In genomic region chrX:137926090-137926489, GRCh38 we compare ENCODE assay signal across 11 cellular contexts.
DNase-seq lines count a peak whose midpoint lies in the region; ATAC-seq and TF ChIP-seq lines count a peak whose summit lies in the region.
"Had no signal": no experiment of that assay in that cellular context is flagged by ENCODE, and none has a peak within 500 bp of the region (broad histone marks: within the 10 kb centered on the region; RNA-seq: fewer than 3 reads in every experiment).

No MANE protein-coding gene starts in this region.

- in situ Hi-C loops in ACHN (cut with HindIII; ENCODE audit: low pct_ligation_motif_present, low pct_unique_long_range_greater_than_20kb, low sequenced_read_pairs) = no loop called here

- H3K36me3 Mint-ChIP-seq in H9 (ENCODE audit: insufficient read depth in 1 of 3, low read depth in 3 of 3) = no peaks in the 10 kb centered on the region

- no peak overlapping the region for H3K4me2 ChIP-seq in H9 (ENCODE audit: insufficient read depth, insufficient read length, low read length)
- H3K4me2 ChIP-seq: BLaER1 treated with 17β-estradiol and CSF1 and Interleukin-3, amounts not matched to agents 10 nM and 100 nM had no signal

- H3K27me3 Mint-ChIP-seq in H9 (ENCODE audit: low read depth) = no peaks in the 10 kb centered on the region
- H3K27me3 Mint-ChIP-seq: dendritic cell treated with granulocyte-macrophage colony-stimulating factor and Interleukin-4, amounts not matched to agents 40 ng/mL and 50 ng/mL, for 4 days had no signal

- H4K5ac ChIP-seq in H9 (ENCODE audit: insufficient read length, low read depth, low read length) = no peak overlapping the region

- H3K9ac ChIP-seq in H9 (ENCODE audit: extremely low read depth, insufficient read length, low read length) = no peak overlapping the region
- no peak overlapping the region for H3K9ac ChIP-seq in NT2/D1 (ENCODE audit: insufficient read length, low read depth)
- H3K9ac ChIP-seq: BLaER1 treated with 17β-estradiol and CSF1 and Interleukin-3, amounts not matched to agents 10 nM and 100 nM had no signal

- no peak for TF ChIP-seq POLR2A in erythroblast (IDR thresholded peaks at IDR 0.05; ENCODE audit: low read length)
- no peak for TF ChIP-seq POLR2A in uterus (IDR thresholded peaks at IDR 0.05)

- H2BK12ac ChIP-seq in H9 (ENCODE audit: insufficient read length, low read depth, low read length) = no peak overlapping the region

- no peak overlapping the region for H3K56ac ChIP-seq in H9 (ENCODE audit: insufficient read length, low read depth, low read length)

- H3K4me1 ChIP-seq in H9 (ENCODE audit: insufficient read depth, low read length) = peaks cover 6% of the 10 kb centered on the region; the same call in 1 of the 2 replicates
- H3K4me1 ChIP-seq in NT2/D1 (ENCODE audit: insufficient read depth, insufficient read length) = no peaks in the 10 kb centered on the region
- H3K4me1 ChIP-seq in uterus = no peaks in the 10 kb centered on the region
- H3K4me1 ChIP-seq: BLaER1 treated with 17β-estradiol and CSF1 and Interleukin-3, amounts not matched to agents 10 nM and 100 nM had no signal

- H3K18ac ChIP-seq in H9 (ENCODE audit: insufficient read length, low read depth, low read length) = no peak overlapping the region

- peaks cover 19 to 20% of the 10 kb centered on the region in 2 experiments for H3K4me1 Mint-ChIP-seq in H9

- no peaks in the 10 kb centered on the region for H3K79me1 ChIP-seq in H9 (ENCODE audit: insufficient read depth, low read depth, low read length, poor library complexity, severe bottlenecking)

- no peak overlapping the region for H3K4me3 Mint-ChIP-seq in H9
- H3K4me3 Mint-ChIP-seq: activated T-cell treated with anti-CD3 and anti-CD28 coated beads, Interleukin-2, amount 50 U/mL, for 4 hours; dendritic cell treated with granulocyte-macrophage colony-stimulating factor and Interleukin-4, amounts not matched to agents 40 ng/mL and 50 ng/mL, for 4 days had no signal

- H3K27ac ChIP-seq in H9 (ENCODE audit: insufficient read length, low read depth, low read length) (no peak overlapping the region), uterus (no peak overlapping the region)
- H3K27ac ChIP-seq: BLaER1 treated with 17β-estradiol and CSF1 and Interleukin-3, amounts not matched to agents 10 nM and 100 nM had no signal

- H4K20me1 ChIP-seq in H9 (ENCODE audit: control insufficient read depth, insufficient read depth, insufficient read length) = no peaks in the 10 kb centered on the region
- H4K20me1 ChIP-seq: BLaER1 treated with 17β-estradiol and CSF1 and Interleukin-3, amounts not matched to agents 10 nM and 100 nM had no signal

- H3K9me3 ChIP-seq in H9 (ENCODE audit: control insufficient read depth, low read depth, low read length) (no peaks in the 10 kb centered on the region), NT2/D1 (ENCODE audit: insufficient read depth, low read length) (no peaks in the 10 kb centered on the region), uterus (no peaks in the 10 kb centered on the region)
- H3K9me3 ChIP-seq: BLaER1 treated with 17β-estradiol and CSF1 and Interleukin-3, amounts not matched to agents 10 nM and 100 nM had no signal

- H3K4ac ChIP-seq in H9 (ENCODE audit: low read depth, low read length) = no peak overlapping the region

- intact Hi-C loops in uterus (cut with DNase I; ENCODE audit: low total_unique reads) = no loop called here

- H3K23ac ChIP-seq in H9 (ENCODE audit: insufficient read length, low read depth, low read length) = no peak overlapping the region

- H3K79me2 ChIP-seq in H9 (ENCODE audit: insufficient read depth, low read length) = no peaks in the 10 kb centered on the region

- H2BK120ac ChIP-seq in H9 (ENCODE audit: low read depth, low read length, poor library complexity, severe bottlenecking) = no peak overlapping the region

- H3T11ph ChIP-seq in H9 (ENCODE audit: low read length) = no peak overlapping the region

- no peak overlapping the region for H2BK15ac ChIP-seq in H9 (ENCODE audit: low read depth, low read length)

- peaks cover 0 to 17% of the 10 kb centered on the region in 2 experiments; a peak in 3 of 5 replicates for H3K9me3 Mint-ChIP-seq in H9
- H3K9me3 Mint-ChIP-seq: activated T-cell treated with anti-CD3 and anti-CD28 coated beads, Interleukin-2, amount 50 U/mL, for 4 hours; dendritic cell treated with granulocyte-macrophage colony-stimulating factor and Interleukin-4, amounts not matched to agents 40 ng/mL and 50 ng/mL, for 4 days had no signal

- H3K36me3 ChIP-seq in NT2/D1 (ENCODE audit: insufficient read depth, insufficient read length, low read length) (no peaks in the 10 kb centered on the region), uterus (no peaks in the 10 kb centered on the region)
- H3K36me3 ChIP-seq: BLaER1 treated with 17β-estradiol and CSF1 and Interleukin-3, amounts not matched to agents 10 nM and 100 nM had no signal

- H3K14ac ChIP-seq in H9 (ENCODE audit: insufficient read depth, low read length) = no peak overlapping the region

- H3K27me3 ChIP-seq in H9 (ENCODE audit: insufficient read depth, low read length) (no peaks in the 10 kb centered on the region), NT2/D1 (ENCODE audit: insufficient read depth, insufficient read length) (no peaks in the 10 kb centered on the region), uterus (no peaks in the 10 kb centered on the region)

- DNase-seq in ACHN = peak; percentile 1
- no peak for DNase-seq in H9
- DNase-seq in NT2/D1 (ENCODE audit: low read depth, low spot score) = peak; percentile 32
- peak; percentile 19 to 22 for DNase-seq in erythroblast (lab: John Stamatoyannopoulos, UW)
- no peak for DNase-seq in MV-4-11 (lab: John Stamatoyannopoulos, UW)
- no peak for DNase-seq in uterus
- DNase-seq in omental fat pad (ENCODE audit: low spot score) = no peak
- DNase-seq: activated T-cell treated with anti-CD3 and anti-CD28 coated beads, Interleukin-2, amount 50 U/mL, for 4 hours had no signal

- no peak overlapping the region for H3K4me3 ChIP-seq in NT2/D1 (ENCODE audit: insufficient read length, low read depth)
- H3K4me3 ChIP-seq in uterus = no peak overlapping the region
- H3K4me3 ChIP-seq: BLaER1 treated with 17β-estradiol and CSF1 and Interleukin-3, amounts not matched to agents 10 nM and 100 nM had no signal

- no peak overlapping the region for H4K91ac ChIP-seq in H9 (ENCODE audit: insufficient read length, low read depth, low read length)

- TF ChIP-seq CTCF in H9 (conservative IDR thresholded peaks at IDR 0.05) (peak; percentile 74), uterus (IDR thresholded peaks at IDR 0.05) (no peak), omental fat pad (IDR thresholded peaks at IDR 0.05) (no peak)

- H4K8ac ChIP-seq in H9 (replicated peaks; ENCODE audit: insufficient read length, low read depth, low read length) = no peak overlapping the region

- ATAC-seq in GM18909 (IDR thresholded peaks at IDR 0.05; ENCODE audit: poor library complexity, unreplicated experiment) = no peak
- ATAC-seq in omental fat pad (ENCODE audit: low FRiP score) = no peak
- ATAC-seq: activated T-cell treated with anti-CD3 and anti-CD28 coated beads, Interleukin-2, amount 50 U/mL, for 4 hours had no signal

- WGBS in H9 (ENCODE audit: extremely low coverage, insufficient read length, low lambda C conversion rate) = no CpG with 5 or more reads among the region's 1 CpG

- no peaks in the 10 kb centered on the region for H3K23me2 ChIP-seq in H9 (ENCODE audit: insufficient read length, low read depth, low read length, poor library complexity, severe bottlenecking)

- H2BK20ac ChIP-seq in H9 (ENCODE audit: low read depth, low read length, poor library complexity, severe bottlenecking) = no peak overlapping the region

- no peak overlapping the region for H2AK5ac ChIP-seq in H9 (ENCODE audit: insufficient read length, low read length)

- no peak overlapping the region for H3K27ac Mint-ChIP-seq in H9
- H3K27ac Mint-ChIP-seq: dendritic cell treated with granulocyte-macrophage colony-stimulating factor and Interleukin-4, amounts not matched to agents 40 ng/mL and 50 ng/mL, for 4 days had no signal

- H2AFZ ChIP-seq in H9 (ENCODE audit: low read length) = no peak overlapping the region

- H2BK5ac ChIP-seq in H9 (ENCODE audit: insufficient read length, low read length) = no peak overlapping the region

Comparison
In these comparisons a context has a peak if more than half of its experiments do, and no peak if none do; other contexts are left out.
1. DNase-seq: peak in ACHN (single experiment), NT2/D1 (single experiment) and erythroblast (2 of 2); none in H9 (single experiment), MV-4-11 (single experiment), uterus (0 of 2) and omental fat pad (single experiment).